In genomic region chr16:28553776-28554633, GRCh38 we compare ENCODE assay signal across 8 cellular contexts. TPM values are rescaled to one million over a fixed set of nuclear protein-coding genes. Genes with fewer than 3 reads are reported as not detected.
DNase-seq lines count a peak whose midpoint lies in the region; ATAC-seq and TF ChIP-seq lines count a peak whose summit lies in the region.

Gene SGF29 (plus strand): TSS chr16:28553920. CDS start chr16:28581070, 27,150 bp downstream.

- no peaks in the 10 kb centered on the region for H3K9me3 Mint-ChIP-seq in activated T-helper 2 cell treated with anti-CD3 and anti-CD28 coated beads, Interferon-gamma antibody, Interleukin-2, Interleukin-4, amounts not matched to agents 10 μg/mL and 5 μg/mL and 100 μg/mL, durations not matched to agents 14 hours and 24 hours and 36 hours
- H3K9me3 Mint-ChIP-seq in natural killer cell treated with Interleukin-12 subunit alpha and Interleukin-12 subunit beta and Interleukin-15 and Interleukin-18, amount 100 ng/mL, for 72 hours = no peaks in the 10 kb centered on the region

- peaks cover 4% of the 10 kb centered on the region for H3K4me1 ChIP-seq in RWPE2 (ENCODE audit: insufficient read depth, poor library complexity, severe bottlenecking)

- H3K36me3 Mint-ChIP-seq in activated T-helper 2 cell treated with anti-CD3 and anti-CD28 coated beads, Interferon-gamma antibody, Interleukin-2, Interleukin-4, amounts not matched to agents 10 μg/mL and 5 μg/mL and 100 μg/mL, durations not matched to agents 14 hours and 24 hours and 36 hours (ENCODE audit: low read depth) = peaks cover 21% of the 10 kb centered on the region
- H3K36me3 Mint-ChIP-seq in natural killer cell treated with Interleukin-12 subunit alpha and Interleukin-12 subunit beta and Interleukin-15 and Interleukin-18, amount 100 ng/mL, for 72 hours = no peaks in the 10 kb centered on the region

- peaks cover 16% of the 10 kb centered on the region for H3K36me3 ChIP-seq in RWPE2 (ENCODE audit: low read depth)

- H3K27ac ChIP-seq in RWPE2 (ENCODE audit: poor library complexity, severe bottlenecking) = peak within 1 kb of the TSS; percentile 42

- peak; percentile 89 for DNase-seq in ELF-1 (ENCODE audit: low read depth, low spot score)
- peak; percentile 87 for DNase-seq in GOT3 (lab: John Stamatoyannopoulos, UW)
- DNase-seq in LNCaP clone FGC (ENCODE audit: low read depth) = peak; percentile 77
- peak; percentile 84 for DNase-seq in RWPE2 (ENCODE audit: low spot score)
- peak; percentile 90 for DNase-seq in activated T-helper 2 cell treated with anti-CD3 and anti-CD28 coated beads, Interferon-gamma antibody, Interleukin-2, Interleukin-4, amounts not matched to agents 10 μg/mL and 5 μg/mL and 100 μg/mL, durations not matched to agents 14 hours and 24 hours and 36 hours (ENCODE audit: low spot score)
- DNase-seq in fibroblast of peridontal ligament (ENCODE audit: extremely low read depth) = peak; percentile 96
- DNase-seq in natural killer cell treated with Interleukin-12 subunit alpha and Interleukin-12 subunit beta and Interleukin-15 and Interleukin-18, amount 100 ng/mL, for 72 hours (ENCODE audit: low spot score) = peak; percentile 91
- DNase-seq in stimulated activated naive CD8-positive, alpha-beta T cell treated with anti-CD3 and anti-CD28 coated beads, Interleukin-15, Interleukin-2, amounts not matched to agents 100 U/mL and 50 U/mL, for 24 hours = peak; percentile 92

- TF ChIP-seq CTCF in LNCaP clone FGC (IDR thresholded peaks at IDR 0.05; ENCODE audit: control insufficient read depth, extremely low read depth, insufficient read depth) = peak; percentile 40
- TF ChIP-seq CTCF in RWPE2 (IDR thresholded peaks at IDR 0.05; ENCODE audit: poor library complexity, severe bottlenecking) = peak; percentile 47

- H3K4me3 ChIP-seq in LNCaP clone FGC (ENCODE audit: low read depth, low read length) = peak within 1 kb of the TSS; percentile 62
- H3K4me3 ChIP-seq in RWPE2 (ENCODE audit: severe bottlenecking) = peak within 1 kb of the TSS; percentile 69

- H3K4me3 Mint-ChIP-seq in activated T-helper 2 cell treated with anti-CD3 and anti-CD28 coated beads, Interferon-gamma antibody, Interleukin-2, Interleukin-4, amounts not matched to agents 10 μg/mL and 5 μg/mL and 100 μg/mL, durations not matched to agents 14 hours and 24 hours and 36 hours (ENCODE audit: low read depth) = peak within 1 kb of the TSS; percentile 87
- peak within 1 kb of the TSS; percentile 92 for H3K4me3 Mint-ChIP-seq in natural killer cell treated with Interleukin-12 subunit alpha and Interleukin-12 subunit beta and Interleukin-15 and Interleukin-18, amount 100 ng/mL, for 72 hours

- peak; percentile 84 for ATAC-seq in RWPE2 (ENCODE audit: low read depth)
- peak; percentile 94 to 96 for ATAC-seq in natural killer cell treated with Interleukin-12 subunit alpha and Interleukin-12 subunit beta and Interleukin-15 and Interleukin-18, amount 100 ng/mL, for 72 hours
- peak; percentile 86 for ATAC-seq in stimulated activated naive CD8-positive, alpha-beta T cell treated with anti-CD3 and anti-CD28 coated beads, Interleukin-15, Interleukin-2, amounts not matched to agents 100 U/mL and 50 U/mL, for 24 hours

- H3K27me3 Mint-ChIP-seq in activated T-helper 2 cell treated with anti-CD3 and anti-CD28 coated beads, Interferon-gamma antibody, Interleukin-2, Interleukin-4, amounts not matched to agents 10 μg/mL and 5 μg/mL and 100 μg/mL, durations not matched to agents 14 hours and 24 hours and 36 hours (ENCODE audit: low read depth) = no peaks in the 10 kb centered on the region
- H3K27me3 Mint-ChIP-seq in natural killer cell treated with Interleukin-12 subunit alpha and Interleukin-12 subunit beta and Interleukin-15 and Interleukin-18, amount 100 ng/mL, for 72 hours = no peaks in the 10 kb centered on the region

- H3K27me3 ChIP-seq in RWPE2 (ENCODE audit: insufficient read depth, poor library complexity, severe bottlenecking) = no peaks in the 10 kb centered on the region

- peak within 1 kb of the TSS; percentile 97 for H3K27ac Mint-ChIP-seq in activated T-helper 2 cell treated with anti-CD3 and anti-CD28 coated beads, Interferon-gamma antibody, Interleukin-2, Interleukin-4, amounts not matched to agents 10 μg/mL and 5 μg/mL and 100 μg/mL, durations not matched to agents 14 hours and 24 hours and 36 hours
- H3K27ac Mint-ChIP-seq in natural killer cell treated with Interleukin-12 subunit alpha and Interleukin-12 subunit beta and Interleukin-15 and Interleukin-18, amount 100 ng/mL, for 72 hours = peak within 1 kb of the TSS; percentile 72 to 74

- peaks cover 19% of the 10 kb centered on the region for H3K4me1 Mint-ChIP-seq in activated T-helper 2 cell treated with anti-CD3 and anti-CD28 coated beads, Interferon-gamma antibody, Interleukin-2, Interleukin-4, amounts not matched to agents 10 μg/mL and 5 μg/mL and 100 μg/mL, durations not matched to agents 14 hours and 24 hours and 36 hours (ENCODE audit: low read depth)
- H3K4me1 Mint-ChIP-seq in natural killer cell treated with Interleukin-12 subunit alpha and Interleukin-12 subunit beta and Interleukin-15 and Interleukin-18, amount 100 ng/mL, for 72 hours (ENCODE audit: low read depth in 2 of 2) = peaks cover 23 to 26% of the 10 kb centered on the region in 2 donors

- intact Hi-C loops in activated T-helper 2 cell treated with anti-CD3 and anti-CD28 coated beads, Interferon-gamma antibody, Interleukin-2, Interleukin-4, amounts not matched to agents 10 μg/mL and 5 μg/mL and 100 μg/mL, durations not matched to agents 14 hours and 24 hours and 36 hours (cut with micrococcal nuclease) = loop anchor here (1.0 kb wide), 1 partner anchor 62 kb away; the partner anchor contains the start of gene CLN3

- no peaks in the 10 kb centered on the region for H3K9me3 ChIP-seq in RWPE2 (ENCODE audit: severe bottlenecking)

RNA-seq across cellular contexts. Expression of gene SGF29, which starts in this region (rescaled TPM):
- total RNA-seq in activated T-helper 2 cell treated with anti-CD3 and anti-CD28 coated beads, Interferon-gamma antibody, Interleukin-2, Interleukin-4, amounts not matched to agents 10 μg/mL and 5 μg/mL and 100 μg/mL, durations not matched to agents 14 hours and 24 hours and 36 hours = 33.0 and 38.0 TPM in 2 replicates
- total RNA-seq in natural killer cell treated with Interleukin-12 subunit alpha and Interleukin-12 subunit beta and Interleukin-15 and Interleukin-18, amount 100 ng/mL, for 72 hours = 10 to 100 TPM; 24.0 to 35.8 TPM

Comparison
In these comparisons a context has a peak if more than half of its experiments do, and no peak if none do; other contexts are left out.
1. Peak in every context shown above with its lines: DNase-seq, ATAC-seq, H3K4me3 ChIP-seq and H3K27ac ChIP-seq.